ENCODE assay signal across 17 cellular contexts in genomic region chr13:21735621-21736401, GRCh38.
DNase-seq lines count a peak whose midpoint lies in the region; ATAC-seq and TF ChIP-seq lines count a peak whose summit lies in the region.
"Had no signal": no experiment of that assay in that cellular context is flagged by ENCODE, and none has a peak within 500 bp of the region (broad histone marks: within the 10 kb centered on the region; RNA-seq: fewer than 3 reads in every experiment).

No MANE protein-coding gene starts in this region.

- CTCF ChIA-PET in HEK293 (lab: Yijun Ruan, JAX) = no interaction called here

- no peak overlapping the region for H3K27ac Mint-ChIP-seq in glutamatergic neuron (ENCODE audit: unreplicated experiment)
- H3K27ac Mint-ChIP-seq in naive thymus-derived CD8-positive, alpha-beta T cell = no peak overlapping the region
- H3K27ac Mint-ChIP-seq: activated naive CD8-positive, alpha-beta T cell; memory B cell; progenitor cell of endocrine pancreas; stimulated activated effector memory CD8-positive, alpha-beta T cell treated with anti-CD3 and anti-CD28 coated beads, Interleukin-12 subunit alpha, Interleukin-12 subunit beta, amount 100 ng/mL, for 72 hours had no signal

- H3K4me1 Mint-ChIP-seq in glutamatergic neuron (ENCODE audit: low read depth, unreplicated experiment) = peaks cover 7% of the 10 kb centered on the region
- peaks cover 0 to 2% (median 0%) of the 10 kb centered on the region in 4 donors for H3K4me1 Mint-ChIP-seq in naive thymus-derived CD8-positive, alpha-beta T cell
- H3K4me1 Mint-ChIP-seq: memory B cell; stimulated activated effector memory CD8-positive, alpha-beta T cell treated with anti-CD3 and anti-CD28 coated beads, Interleukin-12 subunit alpha, Interleukin-12 subunit beta, amount 100 ng/mL, for 72 hours had no signal

- no peaks in the 10 kb centered on the region for H3K4me1 ChIP-seq in HEK293 (ENCODE audit: control insufficient read depth, insufficient read depth, low read length)
- H3K4me1 ChIP-seq in adrenal gland (replicated peaks in 1 of 2) = peaks cover 7 to 8% of the 10 kb centered on the region in 2 donors

- no peaks in the 10 kb centered on the region for H3K27me3 ChIP-seq in adrenal gland

- intact Hi-C loops in adrenal gland (cut with DNase I) = no loop called here

- no peaks in the 10 kb centered on the region for H3K36me3 Mint-ChIP-seq in glutamatergic neuron (ENCODE audit: unreplicated experiment)
- no peaks in the 10 kb centered on the region for H3K36me3 Mint-ChIP-seq in naive thymus-derived CD8-positive, alpha-beta T cell
- H3K36me3 Mint-ChIP-seq: activated naive CD8-positive, alpha-beta T cell; memory B cell; stimulated activated effector memory CD8-positive, alpha-beta T cell treated with anti-CD3 and anti-CD28 coated beads, Interleukin-12 subunit alpha, Interleukin-12 subunit beta, amount 100 ng/mL, for 72 hours had no signal

- H3K4me3 Mint-ChIP-seq in glutamatergic neuron (ENCODE audit: unreplicated experiment) = no peak overlapping the region
- H3K4me3 Mint-ChIP-seq in naive thymus-derived CD8-positive, alpha-beta T cell = no peak overlapping the region
- H3K4me3 Mint-ChIP-seq: activated naive CD8-positive, alpha-beta T cell; memory B cell; stimulated activated effector memory CD8-positive, alpha-beta T cell treated with anti-CD3 and anti-CD28 coated beads, Interleukin-12 subunit alpha, Interleukin-12 subunit beta, amount 100 ng/mL, for 72 hours had no signal

- H3K27me3 Mint-ChIP-seq in glutamatergic neuron (ENCODE audit: unreplicated experiment) = no peaks in the 10 kb centered on the region
- H3K27me3 Mint-ChIP-seq in naive thymus-derived CD8-positive, alpha-beta T cell = peaks cover 11 to 33% (median 15%) of the 10 kb centered on the region in 5 donors

- H3K9me3 ChIP-seq in HEK293 (ENCODE audit: control insufficient read depth, insufficient read depth, low read depth, low read length) (no peaks in the 10 kb centered on the region), adrenal gland (replicated peaks in 1 of 3) (no peaks in the 10 kb centered on the region)

- DNase-seq in adrenal gland (peak in 6 of 7 donors; percentile 22 to 57 (median 36)), islet precursor cell (peak; percentile 63), retina (peak; percentile 85), glutamatergic neuron (no peak)
- no peak for DNase-seq in naive thymus-derived CD8-positive, alpha-beta T cell
- DNase-seq: GOT3; Karpas-422; NCI-H1930; stimulated activated CD4-positive, alpha-beta T cell treated with anti-CD3 and anti-CD28 coated beads, Interleukin-2, amount 100 ng/mL, for 48 hours; WERI-Rb-1 had no signal

- no peak for TF ChIP-seq POLR2A in adrenal gland (IDR thresholded peaks at IDR 0.05)

- POLR2A ChIA-PET in HEK293 (lab: Yijun Ruan, JAX) = interaction anchor here (0.7 kb wide), 1 partner anchor 12 kb away, joined by 3 read pairs; no protein-coding TSS in a partner anchor
- POLR2A ChIA-PET in naive thymus-derived CD8-positive, alpha-beta T cell (lab: Charles Lee) = interaction anchor here (0.7 kb wide), 1 partner anchor 364 kb away, joined by 3 read pairs; no protein-coding TSS in a partner anchor

- H3K36me3 ChIP-seq in HEK293 (ENCODE audit: control insufficient read depth in 2 of 2, insufficient read depth in 1 of 2, low read length in 2 of 2) (no peaks in the 10 kb centered on the region), adrenal gland (replicated peaks in 1 of 2) (no peaks in the 10 kb centered on the region)
- H3K36me3 ChIP-seq: WERI-Rb-1 had no signal

- no peak overlapping the region for H3K4me3 ChIP-seq in HEK293 (ENCODE audit: low read depth, low read length)
- peak overlapping the region in 1 of 4 donors; percentile 25 for H3K4me3 ChIP-seq in adrenal gland

- no peaks in the 10 kb centered on the region for H3K9me3 Mint-ChIP-seq in glutamatergic neuron (ENCODE audit: unreplicated experiment)
- H3K9me3 Mint-ChIP-seq in naive thymus-derived CD8-positive, alpha-beta T cell = peaks cover 0 to 5% (median 0%) of the 10 kb centered on the region in 9 donors
- H3K9me3 Mint-ChIP-seq: stimulated activated effector memory CD8-positive, alpha-beta T cell treated with anti-CD3 and anti-CD28 coated beads, Interleukin-12 subunit alpha, Interleukin-12 subunit beta, amount 100 ng/mL, for 72 hours had no signal

- H3K27ac ChIP-seq in HEK293 (ENCODE audit: extremely low read depth, low read depth, low read length) = no peak overlapping the region
- H3K27ac ChIP-seq in adrenal gland = peak overlapping the region in 4 of 5 donors; percentile 1 to 55 (median 30)
- H3K27ac ChIP-seq: C4-2B, WERI-Rb-1 had no signal

- WGBS in adrenal gland, 4 donors = 24 to 28% (median 25%) methylated on average over 15 to 16 of the region's 16 CpGs

- ATAC-seq in naive thymus-derived CD8-positive, alpha-beta T cell = no peak
- no peak for ATAC-seq in GM18498 (IDR thresholded peaks at IDR 0.05; ENCODE audit: unreplicated experiment)
- ATAC-seq: stimulated activated effector memory CD8-positive, alpha-beta T cell treated with anti-CD3 and anti-CD28 coated beads, Interleukin-12 subunit alpha, Interleukin-12 subunit beta, amount 100 ng/mL, for 72 hours had no signal

- no peak for TF ChIP-seq CTCF in HEK293 (tag by site-specific recombination; IDR thresholded peaks at IDR 0.05)
- TF ChIP-seq CTCF in adrenal gland (IDR thresholded peaks at IDR 0.05) = no peak
- TF ChIP-seq CTCF in glutamatergic neuron (IDR thresholded peaks at IDR 0.05; ENCODE audit: partially characterized antibody, unreplicated experiment) = no peak

TF ChIP-seq in HEK293, 187 proteins besides CTCF, POLR2A, EP300 and RAD21:
- TF ChIP-seq OSR2 (tag by site-specific recombination; IDR thresholded peaks at IDR 0.05) = no peak
- 0 out of 2 replicates have a peak, but pooled peaks have one; percentile 27 for TF ChIP-seq TRIM28 (IDR thresholded peaks at IDR 0.05; ENCODE audit: borderline replicate concordance, low read length)

Comparison
In these comparisons a context has a peak if more than half of its experiments do, and no peak if none do; other contexts are left out.
1. DNase-seq: peak in adrenal gland (6 of 7), islet precursor cell (single experiment) and retina (single experiment); none in glutamatergic neuron (single experiment) and naive thymus-derived CD8-positive, alpha-beta T cell (0 of 10).